ENCODE assay signal across 22 cellular contexts in genomic region chr2:238633426-238634328, GRCh38.
"Had no signal": no experiment of that assay in that cellular context is flagged by ENCODE, and none has a peak within 500 bp of the region (broad histone marks: within the 10 kb centered on the region; RNA-seq: fewer than 3 reads in every experiment).

No MANE protein-coding gene starts in this region.

- H3K27me3 Mint-ChIP-seq: stimulated activated naive B cell treated with anti-CD40 and anti-IgM and Interleukin-4, amounts not matched to agents 10 μg/mL and 1 μg/mL and 100 μg/mL, for 72 hours; stimulated activated naive CD8-positive, alpha-beta T cell treated with anti-CD3 and anti-CD28 coated beads, Interleukin-15, Interleukin-2, amounts not matched to agents 100 ng/mL and 50 ng/mL, for 24 hours had no signal

- H3K27ac Mint-ChIP-seq: naive thymus-derived CD8-positive, alpha-beta T cell; natural killer cell treated with Interleukin-12 subunit alpha and Interleukin-12 subunit beta and Interleukin-15 and Interleukin-18, amount 100 ng/mL, for 72 hours; progenitor cell of endocrine pancreas; stimulated activated effector memory CD8-positive, alpha-beta T cell treated with anti-CD3 and anti-CD28 coated beads, Interleukin-12 subunit alpha, Interleukin-12 subunit beta, amount 100 ng/mL, for 72 hours; stimulated activated naive B cell treated with anti-CD40 and anti-IgM and Interleukin-4, amounts not matched to agents 10 μg/mL and 1 μg/mL and 100 μg/mL, for 72 hours; stimulated activated naive CD8-positive, alpha-beta T cell treated with anti-CD3 and anti-CD28 coated beads, Interleukin-15, Interleukin-2, amounts not matched to agents 100 ng/mL and 50 ng/mL, for 24 hours had no signal

- DNase-seq: naive thymus-derived CD8-positive, alpha-beta T cell; nucleus accumbens; ovary; psoas muscle; right cardiac atrium; right lobe of liver; sigmoid colon; small intestine; stimulated activated CD4-positive, alpha-beta T cell treated with anti-CD3 and anti-CD28 coated beads, Interleukin-15, amount 100 ng/mL, for 24 hours; stimulated activated CD4-positive, alpha-beta T cell treated with anti-CD3 and anti-CD28 coated beads, Interleukin-2, amount 100 ng/mL, for 24 hours; stimulated activated CD4-positive, alpha-beta T cell treated with anti-CD3 and anti-CD28 coated beads, Interleukin-2, amount 100 ng/mL, for 48 hours; stimulated activated CD4-positive, alpha-beta T cell treated with anti-CD3 and anti-CD28 coated beads, Interleukin-4, amount 100 ng/mL, for 24 hours; stimulated activated naive B cell treated with anti-CD40 and anti-IgM and Interleukin-4, amounts not matched to agents 10 μg/mL and 1 μg/mL and 100 μg/mL, for 72 hours; stimulated activated naive CD4-positive, alpha-beta T cell treated with Interleukin-2 at 50 U/mL for 16 hours; stomach; thyroid gland; trophoblast cell had no signal

- H3K36me3 Mint-ChIP-seq: naive thymus-derived CD8-positive, alpha-beta T cell; natural killer cell treated with Interleukin-12 subunit alpha and Interleukin-12 subunit beta and Interleukin-15 and Interleukin-18, amount 100 ng/mL, for 72 hours; stimulated activated effector memory CD8-positive, alpha-beta T cell treated with anti-CD3 and anti-CD28 coated beads, Interleukin-12 subunit alpha, Interleukin-12 subunit beta, amount 100 ng/mL, for 72 hours; stimulated activated naive B cell treated with anti-CD40 and anti-IgM and Interleukin-4, amounts not matched to agents 10 μg/mL and 1 μg/mL and 100 μg/mL, for 72 hours had no signal

- H3K4me3 Mint-ChIP-seq: naive thymus-derived CD8-positive, alpha-beta T cell; natural killer cell treated with Interleukin-12 subunit alpha and Interleukin-12 subunit beta and Interleukin-15 and Interleukin-18, amount 100 ng/mL, for 72 hours; neural crest cell; stimulated activated effector memory CD8-positive, alpha-beta T cell treated with anti-CD3 and anti-CD28 coated beads, Interleukin-12 subunit alpha, Interleukin-12 subunit beta, amount 100 ng/mL, for 72 hours; stimulated activated naive B cell treated with anti-CD40 and anti-IgM and Interleukin-4, amounts not matched to agents 10 μg/mL and 1 μg/mL and 100 μg/mL, for 72 hours; stimulated activated naive CD8-positive, alpha-beta T cell treated with anti-CD3 and anti-CD28 coated beads, Interleukin-15, Interleukin-2, amounts not matched to agents 100 ng/mL and 50 ng/mL, for 24 hours had no signal

- H3K4me1 Mint-ChIP-seq: stimulated activated effector memory CD8-positive, alpha-beta T cell treated with anti-CD3 and anti-CD28 coated beads, Interleukin-12 subunit alpha, Interleukin-12 subunit beta, amount 100 ng/mL, for 72 hours; stimulated activated naive B cell treated with anti-CD40 and anti-IgM and Interleukin-4, amounts not matched to agents 10 μg/mL and 1 μg/mL and 100 μg/mL, for 72 hours had no signal

- H3K9me3 Mint-ChIP-seq: naive thymus-derived CD8-positive, alpha-beta T cell; natural killer cell treated with Interleukin-12 subunit alpha and Interleukin-12 subunit beta and Interleukin-15 and Interleukin-18, amount 100 ng/mL, for 72 hours; neural crest cell; stimulated activated effector memory CD8-positive, alpha-beta T cell treated with anti-CD3 and anti-CD28 coated beads, Interleukin-12 subunit alpha, Interleukin-12 subunit beta, amount 100 ng/mL, for 72 hours; stimulated activated naive B cell treated with anti-CD40 and anti-IgM and Interleukin-4, amounts not matched to agents 10 μg/mL and 1 μg/mL and 100 μg/mL, for 72 hours; stimulated activated naive CD8-positive, alpha-beta T cell treated with anti-CD3 and anti-CD28 coated beads, Interleukin-15, Interleukin-2, amounts not matched to agents 100 ng/mL and 50 ng/mL, for 24 hours had no signal

- ATAC-seq: naive thymus-derived CD8-positive, alpha-beta T cell; psoas muscle; right lobe of liver; stimulated activated naive B cell treated with anti-CD40 and anti-IgM and Interleukin-4, amounts not matched to agents 10 μg/mL and 1 μg/mL and 100 μg/mL, for 72 hours had no signal
